In the genomic region with DNA sequence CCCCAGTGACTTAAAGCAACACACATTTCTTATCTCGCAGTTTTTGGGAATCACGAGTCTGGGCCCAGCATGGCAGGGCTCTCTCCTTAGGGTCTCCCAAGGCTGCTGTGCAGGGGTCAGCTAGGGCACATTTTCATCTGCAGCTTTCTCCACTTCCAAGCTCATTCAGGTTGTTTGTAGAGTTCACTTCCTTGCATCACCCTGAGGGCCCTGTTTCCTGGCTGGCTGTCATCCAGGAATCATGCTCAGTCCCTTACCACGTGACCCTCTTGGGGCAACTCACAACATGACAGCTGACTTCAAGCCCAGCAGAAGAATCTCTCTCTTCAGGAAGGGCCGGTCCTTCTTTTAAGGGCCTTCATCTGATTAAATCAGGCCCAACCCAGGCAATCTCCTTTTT, we compare ENCODE assay signal across 12 cellular contexts. TPM values are rescaled to one million over a fixed set of nuclear protein-coding genes. Genes with fewer than 3 reads are reported as not detected.
DNase-seq lines count a peak whose midpoint lies in the region; ATAC-seq and TF ChIP-seq lines count a peak whose summit lies in the region.
"Had no signal": no experiment of that assay in that cellular context is flagged by ENCODE, and none has a peak within 500 bp of the region (broad histone marks: within the 10 kb centered on the region; RNA-seq: fewer than 3 reads in every experiment).

No MANE protein-coding gene starts in this region.

- no peak overlapping the region for H2AFZ ChIP-seq in mammary epithelial cell (ENCODE audit: low read depth, low read length)

- 47% methylated on average over 4 of the region's 4 CpGs for WGBS in mammary epithelial cell (ENCODE audit: low coverage, missing lambda C conversion rate)

- H3K27me3 ChIP-seq in mammary epithelial cell (ENCODE audit: insufficient read depth, low read length) (no peaks in the 10 kb centered on the region), HAP-1 (ENCODE audit: low read depth) (no peaks in the 10 kb centered on the region)

- no peak overlapping the region for H3K27ac ChIP-seq in mammary epithelial cell (ENCODE audit: insufficient read depth, low read depth, low read length)

- no peaks in the 10 kb centered on the region for H3K4me1 ChIP-seq in mammary epithelial cell (ENCODE audit: insufficient read depth, low read length)
- no peaks in the 10 kb centered on the region for H3K4me1 ChIP-seq in HAP-1

- no TSS peak for BruUV-seq in mammary epithelial cell (replicated peaks; lab: Mats Ljungman, UMichigan)

- dilution Hi-C loops in mammary epithelial cell (cut with HindIII; ENCODE audit: low sequenced_read_pairs): no loop called here

- in situ Hi-C loops in mammary epithelial cell (cut with MboI; ENCODE audit: low sequenced_read_pairs in 2 of 2) (no loop called here), HAP-1 (cut with MboI; ENCODE audit: low sequenced_read_pairs) (no loop called here)

- H3K4me3 ChIP-seq in mammary epithelial cell (replicated peaks in 1 of 3; ENCODE audit: insufficient read depth in 1 of 3, low read depth in 2 of 3, low read length in 3 of 3) (no peak overlapping the region), HAP-1 (no peak overlapping the region)
- H3K4me3 ChIP-seq: smooth muscle cell had no signal

- H3K4me2 ChIP-seq in mammary epithelial cell (ENCODE audit: insufficient read depth, low read depth, low read length): no peak overlapping the region
- H3K4me2 ChIP-seq: smooth muscle cell had no signal

- H3K79me2 ChIP-seq in mammary epithelial cell (ENCODE audit: insufficient read depth, low read length): no peaks in the 10 kb centered on the region

- ATAC-seq in HG03439 (IDR thresholded peaks at IDR 0.05; ENCODE audit: unreplicated experiment) (no peak), HG02623 (IDR thresholded peaks at IDR 0.05; ENCODE audit: unreplicated experiment) (no peak)
- ATAC-seq: stimulated activated naive CD8-positive, alpha-beta T cell treated with anti-CD3 and anti-CD28 coated beads, Interleukin-15, Interleukin-2, amounts not matched to agents 100 U/mL and 50 U/mL, for 24 hours had no signal

- H3K36me3 ChIP-seq in mammary epithelial cell (ENCODE audit: insufficient read depth, low read length) (no peaks in the 10 kb centered on the region), HAP-1 (replicated peaks) (no peaks in the 10 kb centered on the region)

- peak; percentile 39 for DNase-seq in ELR (ENCODE audit: low read depth)
- peak; percentile 84 for DNase-seq in NCI-H2029 treated with DMSO at 0.1 percent for 48 hours (lab: John Stamatoyannopoulos, UW)
- DNase-seq in mammary epithelial cell: peak; percentile 50
- peak; percentile 80 for DNase-seq in mucosa of gallbladder (ENCODE audit: low spot score)
- DNase-seq in COLO829 (ENCODE audit: low spot score): no peak
- no peak for DNase-seq in HAP-1 (ENCODE audit: low spot score in 2 of 2)
- DNase-seq: activated B cell treated with CpG ODN at 0.5 μM for 24 hours; activated naive CD8-positive, alpha-beta T cell treated with anti-CD3 and anti-CD28 coated beads for 36 hours; stimulated activated naive CD8-positive, alpha-beta T cell treated with anti-CD3 and anti-CD28 coated beads, Interleukin-15, Interleukin-2, amounts not matched to agents 100 U/mL and 50 U/mL, for 24 hours had no signal

- H3K9me3 ChIP-seq in mammary epithelial cell (replicated peaks; ENCODE audit: insufficient read depth, low read length): no peaks in the 10 kb centered on the region
- H3K9me3 ChIP-seq in HAP-1: no peaks in the 10 kb centered on the region

- intact Hi-C loops in mammary epithelial cell (cut with micrococcal nuclease): loop anchor here (10.0 kb wide), 1 partner anchor 1795 kb away; no protein-coding TSS in a partner anchor

- CTCF ChIA-PET in mammary epithelial cell (lab: Charles Lee; ENCODE audit: low non-redundant PET): no interaction called here

- H4K20me1 ChIP-seq in mammary epithelial cell (ENCODE audit: insufficient read depth, low read length): no peaks in the 10 kb centered on the region

- H3K9ac ChIP-seq in mammary epithelial cell (ENCODE audit: insufficient read depth, low read length): no peak overlapping the region

- no peak for TF ChIP-seq CTCF in mammary epithelial cell (conservative IDR thresholded peaks at IDR 0.05 in 1 of 2, IDR thresholded peaks at IDR 0.05 in 1 of 2; ENCODE audit: extremely low read depth in 1 of 2, insufficient read depth in 1 of 2, low read depth in 1 of 2, low read length in 2 of 2)

RNA-seq across cellular contexts. Expression of gene SNAP25, which starts 21.3 kb away (rescaled TPM):
- total RNA-seq in mammary epithelial cell (not detected), mucosa of gallbladder (4.3 TPM)
- polyA plus RNA-seq in mammary epithelial cell: not detected
- polyA minus RNA-seq in mammary epithelial cell: not detected
- total RNA-seq: activated B cell treated with CpG ODN at 0.5 μM for 24 hours; activated naive CD8-positive, alpha-beta T cell treated with anti-CD3 and anti-CD28 coated beads for 36 hours had no signal

Comparison
In these comparisons a context has a peak if more than half of its experiments do, and no peak if none do; other contexts are left out.
1. DNase-seq: peak in ELR (single experiment), NCI-H2029 treated with DMSO at 0.1 percent for 48 hours (single experiment), mammary epithelial cell (single experiment) and mucosa of gallbladder (single experiment); none in COLO829 (single experiment) and HAP-1 (0 of 2).